Comparison of ENCODE assay signal across 8 cellular contexts in the genomic region with DNA sequence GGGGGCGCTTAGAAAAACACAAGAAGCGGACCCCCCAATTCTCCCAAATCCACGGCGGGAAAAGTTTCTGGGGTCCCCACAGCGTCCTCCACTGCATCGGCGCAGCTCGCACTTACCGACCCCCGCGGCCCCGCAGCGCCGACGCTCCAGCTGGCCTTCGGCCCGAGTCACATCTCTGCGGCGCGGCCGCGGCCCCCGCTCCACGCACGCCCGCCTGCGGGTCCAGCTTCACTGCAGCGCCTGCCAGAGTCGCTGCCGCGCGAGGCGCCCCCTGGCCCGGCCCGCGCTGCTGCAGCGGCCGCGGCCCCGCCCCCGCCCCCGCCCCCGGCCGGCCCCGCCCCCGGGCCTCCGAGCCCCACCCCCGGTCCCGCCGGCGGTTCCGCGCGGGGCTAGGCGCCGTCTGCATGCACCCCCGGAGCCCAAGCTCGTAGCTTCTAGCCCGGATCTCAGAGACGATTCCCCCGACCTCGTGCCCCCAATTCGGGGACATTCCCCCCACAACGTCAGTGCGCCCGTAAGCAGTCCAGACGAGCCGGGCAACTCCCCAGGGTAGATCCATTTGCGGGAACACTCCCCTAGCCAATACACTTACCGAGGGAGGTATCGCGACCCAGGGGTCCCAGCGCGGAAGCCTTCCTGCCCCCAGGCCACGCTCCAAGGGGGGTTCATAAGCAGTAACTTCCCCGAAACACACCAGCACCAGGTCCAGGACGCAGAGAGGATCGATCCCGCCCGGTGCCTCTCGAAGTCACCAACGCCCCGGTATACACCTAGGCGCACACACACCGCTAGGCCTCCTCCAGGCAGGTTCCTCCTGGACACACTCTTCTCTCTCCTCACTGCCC. TPM values are rescaled to one million over a fixed set of nuclear protein-coding genes. Genes with fewer than 3 reads are reported as not detected.
DNase-seq lines count a peak whose midpoint lies in the region; ATAC-seq and TF ChIP-seq lines count a peak whose summit lies in the region.

A gene with protein sequence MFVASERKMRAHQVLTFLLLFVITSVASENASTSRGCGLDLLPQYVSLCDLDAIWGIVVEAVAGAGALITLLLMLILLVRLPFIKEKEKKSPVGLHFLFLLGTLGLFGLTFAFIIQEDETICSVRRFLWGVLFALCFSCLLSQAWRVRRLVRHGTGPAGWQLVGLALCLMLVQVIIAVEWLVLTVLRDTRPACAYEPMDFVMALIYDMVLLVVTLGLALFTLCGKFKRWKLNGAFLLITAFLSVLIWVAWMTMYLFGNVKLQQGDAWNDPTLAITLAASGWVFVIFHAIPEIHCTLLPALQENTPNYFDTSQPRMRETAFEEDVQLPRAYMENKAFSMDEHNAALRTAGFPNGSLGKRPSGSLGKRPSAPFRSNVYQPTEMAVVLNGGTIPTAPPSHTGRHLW (minus strand): TSS at position 238 of the 845 bp plus-strand sequence. CDS start 12,003 bp downstream, outside the sequence.

- H3K27ac Mint-ChIP-seq in glutamatergic neuron (ENCODE audit: unreplicated experiment) = no peak within 1 kb of the TSS

- H3K27me3 Mint-ChIP-seq in glutamatergic neuron (ENCODE audit: unreplicated experiment) = peaks cover 19% of the 10 kb centered on the region

- H4K20me1 ChIP-seq in PC-9 (ENCODE audit: insufficient read depth) = no peaks in the 10 kb centered on the region

- no peak for ATAC-seq in GM21423 (IDR thresholded peaks at IDR 0.05; ENCODE audit: unreplicated experiment)

- CTCF ChIA-PET in PC-9 (lab: Charles Lee) = interaction anchor here (0.6 to 1.1 kb wide), 5 partner anchors 136 to 285 kb away, joined by 3 to 13 read pairs (median 4); no protein-coding TSS in a partner anchor

- BruUV-seq in PC-9 (replicated peaks; lab: Mats Ljungman, UMichigan) = no TSS peak

- H3K27me3 ChIP-seq in PC-9 (ENCODE audit: insufficient read depth, low read depth) = no peaks in the 10 kb centered on the region

- H3K9me2 ChIP-seq in PC-9 (ENCODE audit: insufficient read depth) = no peaks in the 10 kb centered on the region

- H3K4me3 ChIP-seq in PC-9 = peak within 1 kb of the TSS; percentile 81

- H3F3A ChIP-seq in PC-9 (ENCODE audit: insufficient read depth, low read depth) = no peaks in the 10 kb centered on the region

- intact Hi-C loops in PC-9 (cut with micrococcal nuclease; ENCODE audit: unreplicated experiment) = loop anchor here (1.0 to 5.0 kb wide), 4 partner anchors 131 to 718 kb away; a partner anchor contains a TSS

- H3K36me3 ChIP-seq in PC-9 (ENCODE audit: low read depth) = no peaks in the 10 kb centered on the region

- TF ChIP-seq CTCF in PC-9 (conservative IDR thresholded peaks at IDR 0.05) (no peak), glutamatergic neuron (IDR thresholded peaks at IDR 0.05; ENCODE audit: partially characterized antibody, unreplicated experiment) (no peak)

- peaks cover 17% of the 10 kb centered on the region for H3K4me1 Mint-ChIP-seq in glutamatergic neuron (ENCODE audit: low read depth, unreplicated experiment)

- POLR2A ChIA-PET in PC-9 (lab: Charles Lee; ENCODE audit: unreplicated experiment) = no interaction called here

- no peaks in the 10 kb centered on the region for H3K4me1 ChIP-seq in PC-9 (replicated peaks; ENCODE audit: insufficient read depth)

- no peak within 1 kb of the TSS for H3K27ac ChIP-seq in PC-9

- H3K9me3 ChIP-seq in PC-9 (ENCODE audit: insufficient read depth, low read depth) = no peaks in the 10 kb centered on the region

- peaks cover 19% of the 10 kb centered on the region for H3K79me2 ChIP-seq in PC-9 (ENCODE audit: low read depth)

- peak within 1 kb of the TSS; percentile 89 for H3K4me2 ChIP-seq in PC-9

- no peaks in the 10 kb centered on the region for H3K36me3 Mint-ChIP-seq in glutamatergic neuron (ENCODE audit: unreplicated experiment)

- H3K9me3 Mint-ChIP-seq in glutamatergic neuron (ENCODE audit: unreplicated experiment) = peaks cover 7% of the 10 kb centered on the region

- H3K4me3 Mint-ChIP-seq in glutamatergic neuron (ENCODE audit: unreplicated experiment) = peak within 1 kb of the TSS; percentile 86

- H2AFZ ChIP-seq in PC-9 = peak within 1 kb of the TSS; percentile 95

- DNase-seq in NCI-H2196 (lab: John Stamatoyannopoulos, UW; ENCODE audit: unreplicated experiment) (peak; percentile 45), NCI-H2196 treated with DMSO at 0.1 percent for 48 hours (lab: John Stamatoyannopoulos, UW; ENCODE audit: unreplicated experiment) (no peak), PC-9 (peak in 1 of 2 experiments; percentile 56), glutamatergic neuron (peak; percentile 72), nucleus accumbens (lab: John Stamatoyannopoulos, UW) (peak in 50 of 56 donors; percentile 19 to 84 (median 66)), ureter (ENCODE audit: low spot score) (no peak)
- peak; percentile 48 for DNase-seq in activated naive CD4-positive, alpha-beta T cell treated with anti-CD3 and anti-CD28 coated beads, Interleukin-2, amount 50 U/mL, for 16 hours

RNA-seq across cellular contexts. Expression of the gene that starts here (rescaled TPM):
- total RNA-seq in PC-9 (2021) (62.0 and 70.2 TPM in 2 replicates), glutamatergic neuron (ENCODE audit: unreplicated experiment) (8.7 TPM), ureter (23.2 TPM)

Comparison
In these comparisons a context has a peak if more than half of its experiments do, and no peak if none do; other contexts are left out.
1. DNase-seq: peak in NCI-H2196 (single experiment), activated naive CD4-positive, alpha-beta T cell treated with anti-CD3 and anti-CD28 coated beads, Interleukin-2, amount 50 U/mL, for 16 hours (single experiment), glutamatergic neuron (single experiment) and nucleus accumbens (50 of 56); none in NCI-H2196 treated with DMSO at 0.1 percent for 48 hours (single experiment) and ureter (single experiment).